ENCODE assay signal across 9 cellular contexts in the genomic region with DNA sequence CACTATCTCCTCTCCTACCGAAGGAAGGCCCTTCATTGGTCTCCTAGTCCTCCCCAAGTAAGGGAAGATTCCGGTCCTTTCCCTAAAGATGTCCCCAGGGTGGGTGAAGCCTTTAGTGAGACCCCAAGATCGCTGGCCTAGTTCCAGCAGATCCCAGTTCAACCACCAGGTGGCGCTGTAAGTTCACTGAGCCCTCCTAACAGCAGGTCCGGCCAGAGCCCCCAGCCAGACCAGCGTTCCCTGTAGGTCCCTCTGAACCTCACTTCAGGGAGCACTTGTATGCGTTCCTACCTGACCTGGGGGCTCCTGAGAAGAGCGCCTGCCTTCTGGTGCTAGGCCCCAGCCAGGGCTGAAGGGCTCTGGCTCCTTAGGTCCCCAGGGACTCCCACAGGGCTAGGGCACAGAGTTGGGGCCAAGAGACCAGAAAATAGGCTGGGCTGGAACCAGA. TPM values are rescaled to one million over a fixed set of nuclear protein-coding genes. Genes with fewer than 3 reads are reported as not detected.
DNase-seq lines count a peak whose midpoint lies in the region; ATAC-seq and TF ChIP-seq lines count a peak whose summit lies in the region.
"Had no signal": no experiment of that assay in that cellular context is flagged by ENCODE, and none has a peak within 500 bp of the region (broad histone marks: within the 10 kb centered on the region; RNA-seq: fewer than 3 reads in every experiment).

No MANE protein-coding gene starts in this region.

- TF ChIP-seq POLR2A in IMR-90 (IDR thresholded peaks at IDR 0.05; ENCODE audit: low read depth, low read length) = no peak

- intact Hi-C loops in IMR-90 (cut with micrococcal nuclease) (loop anchor here (1.0 to 10.0 kb wide), 5 partner anchors 38 to 732 kb away; a partner anchor contains a TSS), head of caudate nucleus (cut with DNase I) (loop anchor here (2.0 to 5.0 kb wide), 2 partner anchors 37 to 341 kb away; a partner anchor contains a TSS), psoas muscle (cut with DNase I) (loop anchor here (2.0 to 5.0 kb wide), 5 partner anchors 37 to 342 kb away; a partner anchor contains a TSS)

- H2AK9ac ChIP-seq in IMR-90 (replicated peaks; ENCODE audit: low read depth, low read length, poor library complexity) = peak overlapping the region; percentile 33

- H3K9me3 ChIP-seq in IMR-90 (ENCODE audit: control insufficient read depth, insufficient read depth, low read length) (no peaks in the 10 kb centered on the region), psoas muscle (no peaks in the 10 kb centered on the region)

- no peak overlapping the region for H3K4me2 ChIP-seq in IMR-90 (ENCODE audit: low read depth, low read length)

- no peak overlapping the region for H3K14ac ChIP-seq in IMR-90 (replicated peaks; ENCODE audit: low read depth, low read length)

- no peak overlapping the region for H4K5ac ChIP-seq in IMR-90 (ENCODE audit: low read depth, low read length)

- no peak overlapping the region for H3K9ac ChIP-seq in IMR-90 (ENCODE audit: low read depth, low read length)

- no peak overlapping the region for H2BK15ac ChIP-seq in IMR-90 (ENCODE audit: low read depth, low read length)

- TF ChIP-seq CTCF in 22Rv1 (IDR thresholded peaks at IDR 0.05) (peak; percentile 90), GM12874 (IDR thresholded peaks at IDR 0.05; ENCODE audit: insufficient read depth, low read depth, low read length) (peak; percentile 93), IMR-90 (conservative IDR thresholded peaks at IDR 0.05; ENCODE audit: low read depth, low read length) (peak; percentile 86), psoas muscle (IDR thresholded peaks at IDR 0.05) (peak; percentile 98)

- no peak overlapping the region for H3K27ac ChIP-seq in 22Rv1
- H3K27ac ChIP-seq in IMR-90 (ENCODE audit: insufficient read depth, low read length) = no peak overlapping the region
- H3K27ac ChIP-seq in psoas muscle = no peak overlapping the region

- dilution Hi-C loops in IMR-90 (cut with HindIII; ENCODE audit: low sequenced_read_pairs, unreplicated experiment) = no loop called here

- H2BK120ac ChIP-seq in IMR-90 (ENCODE audit: low read depth, low read length) = no peak overlapping the region

- peaks cover 22% of the 10 kb centered on the region for H3K27me3 ChIP-seq in IMR-90 (ENCODE audit: control insufficient read depth, insufficient read depth, low read length)
- H3K27me3 ChIP-seq in psoas muscle (ENCODE audit: insufficient read depth in 3 of 3, low read length in 2 of 3) = no peaks in the 10 kb centered on the region

- H2AK5ac ChIP-seq in IMR-90 (ENCODE audit: low read depth, low read length) = no peak overlapping the region

- H3K56ac ChIP-seq in IMR-90 (ENCODE audit: extremely low read depth, insufficient read depth, low read length) = no peak overlapping the region

- no peak overlapping the region for H3K4ac ChIP-seq in IMR-90 (ENCODE audit: low read depth, low read length)

- TF ChIP-seq RAD21 in IMR-90 (IDR thresholded peaks at IDR 0.05; ENCODE audit: low read length) = peak; percentile 85

- in situ Hi-C loops in IMR-90 (cut with MboI; ENCODE audit: low sequenced_read_pairs) = loop anchor here (5.0 to 25.0 kb wide), 3 partner anchors 342 to 887 kb away; a partner anchor contains a TSS

- H3K79me1 ChIP-seq in IMR-90 (ENCODE audit: low read depth in 1 of 2, low read length in 2 of 2) = no peaks in the 10 kb centered on the region

- no TSS peak for BruUV-seq in IMR-90 (replicated peaks; lab: Mats Ljungman, UMichigan)

- CTCF ChIA-PET in IMR-90 (lab: Yijun Ruan, JAX) = no interaction called here

- 5% methylated on average over 3 of the region's 8 CpGs; no CpG with 5 or more reads in 1 of the 2 experiments for WGBS in IMR-90 (ENCODE audit: extremely low coverage in 2 of 2, insufficient read length in 1 of 2), 2 experiments
- WGBS in psoas muscle, 3 donors = 5 to 10% (median 5%) methylated on average over 8 of the region's 8 CpGs

- no peaks in the 10 kb centered on the region for H4K20me1 ChIP-seq in IMR-90 (ENCODE audit: insufficient read depth, low read length)

- no peak overlapping the region for H3K18ac ChIP-seq in IMR-90 (ENCODE audit: low read depth, low read length)

- no peak overlapping the region for H2BK20ac ChIP-seq in IMR-90 (ENCODE audit: low read depth, low read length)

- H4K91ac ChIP-seq in IMR-90 (ENCODE audit: insufficient read depth, low read depth, low read length) = no peak overlapping the region

- H3K4me1 ChIP-seq in IMR-90 (ENCODE audit: control insufficient read depth, insufficient read depth, low read length) = no peaks in the 10 kb centered on the region; the same call in 1 of the 2 replicates
- H3K4me1 ChIP-seq in psoas muscle = no peaks in the 10 kb centered on the region

- no peak overlapping the region for H3K23ac ChIP-seq in IMR-90 (ENCODE audit: low read depth, low read length)

- no peak overlapping the region for H3K4me3 ChIP-seq in IMR-90 (ENCODE audit: insufficient read depth, low read depth, low read length)
- no peak overlapping the region for H3K4me3 ChIP-seq in psoas muscle

- peak; percentile 79 for ATAC-seq in IMR-90 (ENCODE audit: low read depth)
- ATAC-seq in psoas muscle = peak; percentile 74 to 91 (median 76)
- ATAC-seq in HG03196 (IDR thresholded peaks at IDR 0.05; ENCODE audit: unreplicated experiment) = no peak

- H2AFZ ChIP-seq in IMR-90 (replicated peaks; ENCODE audit: low read length, poor library complexity) = peak overlapping the region; percentile 73

- no peak overlapping the region for H4K8ac ChIP-seq in IMR-90 (ENCODE audit: low read depth in 2 of 2, low read length in 2 of 2)

- DNase-seq in IMR-90 = peak; percentile 52
- peak; percentile 8 to 19 for DNase-seq in SHP77 (lab: John Stamatoyannopoulos, UW)
- DNase-seq in activated naive CD4-positive, alpha-beta T cell treated with Interleukin-2 at 50 U/mL for 16 hours = peak; percentile 68
- peak; percentile 37 to 94 (median 82) for DNase-seq in head of caudate nucleus
- peak; percentile 67 to 82 for DNase-seq in psoas muscle

- H3K36me3 ChIP-seq in IMR-90 (ENCODE audit: control insufficient read depth, insufficient read depth, low read length) (no peaks in the 10 kb centered on the region), psoas muscle (ENCODE audit: insufficient read depth in 1 of 2, low read depth in 1 of 2) (no peaks in the 10 kb centered on the region)

- H2BK5ac ChIP-seq in IMR-90 (ENCODE audit: low read depth, low read length, poor library complexity, severe bottlenecking) = no peak overlapping the region

- POLR2A ChIA-PET in IMR-90 (lab: Charles Lee; ENCODE audit: unreplicated experiment) = no interaction called here

- no peaks in the 10 kb centered on the region for H3K9me1 ChIP-seq in IMR-90 (ENCODE audit: insufficient read depth, low read length)

TF ChIP-seq in IMR-90, 13 proteins besides CTCF, POLR2A, EP300 and RAD21:
- TF ChIP-seq MAFK (IDR thresholded peaks at IDR 0.05; ENCODE audit: low read depth, low read length) = no peak
- peak; percentile 81 for TF ChIP-seq SMC3 (IDR thresholded peaks at IDR 0.05; ENCODE audit: low read depth, low read length)
- TF ChIP-seq MXI1 (IDR thresholded peaks at IDR 0.05; ENCODE audit: borderline replicate concordance, low read depth, low read length) = no peak
- TF ChIP-seq RFX5 (IDR thresholded peaks at IDR 0.05; ENCODE audit: low read depth, low read length) = no peak
- TF ChIP-seq CEBPB (IDR thresholded peaks at IDR 0.05; ENCODE audit: low read depth, low read length) = no peak
- TF ChIP-seq, protein P1, sequence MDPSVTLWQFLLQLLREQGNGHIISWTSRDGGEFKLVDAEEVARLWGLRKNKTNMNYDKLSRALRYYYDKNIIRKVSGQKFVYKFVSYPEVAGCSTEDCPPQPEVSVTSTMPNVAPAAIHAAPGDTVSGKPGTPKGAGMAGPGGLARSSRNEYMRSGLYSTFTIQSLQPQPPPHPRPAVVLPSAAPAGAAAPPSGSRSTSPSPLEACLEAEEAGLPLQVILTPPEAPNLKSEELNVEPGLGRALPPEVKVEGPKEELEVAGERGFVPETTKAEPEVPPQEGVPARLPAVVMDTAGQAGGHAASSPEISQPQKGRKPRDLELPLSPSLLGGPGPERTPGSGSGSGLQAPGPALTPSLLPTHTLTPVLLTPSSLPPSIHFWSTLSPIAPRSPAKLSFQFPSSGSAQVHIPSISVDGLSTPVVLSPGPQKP (IDR thresholded peaks at IDR 0.05; ENCODE audit: borderline replicate concordance, low read depth, low read length) = no peak
- no peak for TF ChIP-seq MAZ (IDR thresholded peaks at IDR 0.05; ENCODE audit: borderline replicate concordance, low read depth, low read length)

RNA-seq across cellular contexts. Expression of a gene that starts 38.1 kb away (rescaled TPM):
- total RNA-seq in IMR-90 (2012; rRNA removed) = not detected in 2 replicates
- polyA plus RNA-seq in IMR-90 (2012; rRNA removed) = not detected in 2 replicates
- not detected in 2 replicates for polyA plus RNA-seq in IMR-90 (2012; cell fraction: cytosol; rRNA removed)
- polyA plus RNA-seq in IMR-90 (2012; cell fraction: nucleus; rRNA removed; ENCODE audit: low replicate concordance) = not detected in 2 replicates
- 1 to 10 TPM; 3.2 to 9.3 (median 4.4) TPM for total RNA-seq in psoas muscle
- polyA plus RNA-seq in psoas muscle = 1 to 10 TPM in 2 of 3 donors, under 1 TPM in 1; 0.74 to 3.0 (median 2.0) TPM
- total RNA-seq: subcutaneous adipose tissue had no signal

RNA-seq across cellular contexts. Expression of a gene that starts 56.8 kb away (rescaled TPM):
- total RNA-seq in IMR-90 (2012; rRNA removed) (not detected in 2 replicates), psoas muscle (1 to 10 TPM; 3.4 to 8.4 (median 4.4) TPM)
- polyA plus RNA-seq in IMR-90 (2012; rRNA removed) (not detected in 2 replicates), psoas muscle (1 to 10 TPM in 2 of 3 donors, under 1 TPM in 1; 0.46 to 3.3 (median 2.7) TPM)
- polyA plus RNA-seq in IMR-90 (2012; cell fraction: cytosol; rRNA removed) = not detected in 2 replicates
- 0.04 and 0.14 TPM in 2 replicates for polyA plus RNA-seq in IMR-90 (2012; cell fraction: nucleus; rRNA removed; ENCODE audit: low replicate concordance)

Comparison
In these comparisons a context has a peak if more than half of its experiments do, and no peak if none do; other contexts are left out.
1. DNase-seq: peak in every context shown above with its lines; median percentile 82 in head of caudate nucleus; 74 in psoas muscle; 68 in activated naive CD4-positive, alpha-beta T cell treated with Interleukin-2 at 50 U/mL for 16 hours; 52 in IMR-90; 14 in SHP77.